Comparison of ENCODE assay signal across 16 cellular contexts in genomic region chr22:45964372-45964771, GRCh38. TPM values are rescaled to one million over a fixed set of nuclear protein-coding genes. Genes with fewer than 3 reads are reported as not detected.
DNase-seq lines count a peak whose midpoint lies in the region; ATAC-seq and TF ChIP-seq lines count a peak whose summit lies in the region.
"Had no signal": no experiment of that assay in that cellular context is flagged by ENCODE, and none has a peak within 500 bp of the region (broad histone marks: within the 10 kb centered on the region; RNA-seq: fewer than 3 reads in every experiment).

No MANE protein-coding gene starts in this region.

- intact Hi-C loops in PC-9 (cut with micrococcal nuclease; ENCODE audit: unreplicated experiment): no loop called here

- no peaks in the 10 kb centered on the region for H3K9me3 ChIP-seq in PC-9 (ENCODE audit: insufficient read depth, low read depth)
- H3K9me3 ChIP-seq: Caco-2 had no signal

- BruUV-seq in PC-9 (replicated peaks; lab: Mats Ljungman, UMichigan): no TSS peak

- 0 out of 2 replicates have a peak, but pooled peaks cover 8% of the 10 kb centered on the region for H3K36me3 ChIP-seq in PC-9 (ENCODE audit: low read depth)

- no peak overlapping the region for H3K4me2 ChIP-seq in PC-9
- H3K4me2 ChIP-seq: GM23338 had no signal

- peaks cover 21% of the 10 kb centered on the region; the same call in 1 of the 2 replicates for H3F3A ChIP-seq in PC-9 (ENCODE audit: insufficient read depth, low read depth)

- no peak overlapping the region for H3K4me3 ChIP-seq in PC-9
- H3K4me3 ChIP-seq: GM23338, K562 had no signal

- POLR2A ChIA-PET in RWPE1 (lab: Yijun Ruan, JAX; ENCODE audit: low non-redundant PET) (no interaction called here), PC-9 (lab: Charles Lee; ENCODE audit: unreplicated experiment) (no interaction called here)

- H3K9me2 ChIP-seq in PC-9 (ENCODE audit: insufficient read depth): no peaks in the 10 kb centered on the region

- H3K27ac ChIP-seq in RWPE1: peak overlapping the region; percentile 3; the same call in 1 of the 2 replicates
- H3K27ac ChIP-seq in PC-9: no peak overlapping the region
- H3K27ac ChIP-seq: C4-2B, HL-60 had no signal

- H3K27me3 ChIP-seq in PC-9 (ENCODE audit: insufficient read depth, low read depth): no peaks in the 10 kb centered on the region

- H3K79me2 ChIP-seq in PC-9 (ENCODE audit: low read depth): peaks cover 98% of the 10 kb centered on the region

- DNase-seq in Daoy (ENCODE audit: low read depth) (peak; percentile 62), RWPE1 (ENCODE audit: low spot score) (no peak), glomerular visceral epithelial cell (ENCODE audit: extremely low spot score) (peak; percentile 62), PC-9 (no peak)
- no peak for DNase-seq in stimulated activated CD4-positive, alpha-beta T cell treated with anti-CD3 and anti-CD28 coated beads, Interleukin-15, amount 100 ng/mL, for 24 hours
- DNase-seq: Caco-2; CD4-positive, alpha-beta T cell; GDM1; HFFc6 had no signal

- ATAC-seq in GM18511 (IDR thresholded peaks at IDR 0.05; ENCODE audit: unreplicated experiment) (no peak), GM18858 (IDR thresholded peaks at IDR 0.05; ENCODE audit: unreplicated experiment) (no peak)
- ATAC-seq: GM23338, HCT116, K562 had no signal

- no peak overlapping the region for H2AFZ ChIP-seq in PC-9
- H2AFZ ChIP-seq: GM23338 had no signal

- peaks cover 94% of the 10 kb centered on the region for H4K20me1 ChIP-seq in PC-9 (ENCODE audit: insufficient read depth)

- CTCF ChIA-PET in RWPE1 (lab: Yijun Ruan, JAX) (no interaction called here), PC-9 (lab: Charles Lee) (no interaction called here)

- TF ChIP-seq CTCF in RWPE1 (conservative IDR thresholded peaks at IDR 0.05; ENCODE audit: low read depth) (no peak), PC-9 (conservative IDR thresholded peaks at IDR 0.05) (no peak)

- H3K4me1 ChIP-seq in PC-9 (replicated peaks; ENCODE audit: insufficient read depth): peaks cover 46% of the 10 kb centered on the region

RNA-seq across cellular contexts. Expression of gene WNT7B, which starts 12.6 kb away (rescaled TPM):
- total RNA-seq in Daoy (2014; rRNA removed; shearing (Covaris generic)): 13.3 and 15.7 TPM in 2 replicates
- total RNA-seq in PC-9 (2021): 66.9 and 75.5 TPM in 2 replicates
- total RNA-seq: CD4-positive, alpha-beta T cell; K562 had no signal

Comparison
In these comparisons a context has a peak if more than half of its experiments do, and no peak if none do; other contexts are left out.
1. DNase-seq: peak in Daoy (single experiment) and glomerular visceral epithelial cell (single experiment); none in RWPE1 (single experiment), stimulated activated CD4-positive, alpha-beta T cell treated with anti-CD3 and anti-CD28 coated beads, Interleukin-15, amount 100 ng/mL, for 24 hours (single experiment) and PC-9 (0 of 2).